ENCODE assay signal across 13 cellular contexts in genomic region chr19:21321996-21322395, GRCh38. TPM values are rescaled to one million over a fixed set of nuclear protein-coding genes. Genes with fewer than 3 reads are reported as not detected.
DNase-seq lines count a peak whose midpoint lies in the region; ATAC-seq and TF ChIP-seq lines count a peak whose summit lies in the region.
"Had no signal": no experiment of that assay in that cellular context is flagged by ENCODE, and none has a peak within 500 bp of the region (broad histone marks: within the 10 kb centered on the region; RNA-seq: fewer than 3 reads in every experiment).

No MANE protein-coding gene starts in this region.

- no peak for ATAC-seq in activated T-cell treated with anti-CD3 and anti-CD28 coated beads, Interleukin-2, amount 50 U/mL, for 4 hours
- ATAC-seq in body of pancreas (no peak), left ventricle myocardium superior (peak; percentile 7), HG03139 (IDR thresholded peaks at IDR 0.05; ENCODE audit: unreplicated experiment) (no peak), HG03196 (IDR thresholded peaks at IDR 0.05; ENCODE audit: unreplicated experiment) (no peak)

- H3K4me1 Mint-ChIP-seq in activated T-cell treated with anti-CD3 and anti-CD28 coated beads, Interleukin-2, amount 50 U/mL, for 24 hours (ENCODE audit: low read depth), result peaks cover 70% of the 10 kb centered on the region
- peaks cover 58% of the 10 kb centered on the region for H3K4me1 Mint-ChIP-seq in activated T-cell treated with anti-CD3 and anti-CD28 coated beads, Interleukin-2, amount 50 U/mL, for 4 hours (ENCODE audit: low read depth)

- no peak for TF ChIP-seq CTCF in body of pancreas (IDR thresholded peaks at IDR 0.05)

- no peak for TF ChIP-seq POLR2A in body of pancreas (IDR thresholded peaks at IDR 0.05)

- 78 to 84% methylated on average over 4 of the region's 4 CpGs for WGBS in body of pancreas, 2 donors

- intact Hi-C loops in body of pancreas (cut with DNase I) (no loop called here), left ventricle myocardium superior (cut with micrococcal nuclease) (no loop called here)

- no peak overlapping the region for H3K4me3 ChIP-seq in body of pancreas
- H3K4me3 ChIP-seq: coronary artery had no signal

- peaks cover 27% of the 10 kb centered on the region for H3K9me3 Mint-ChIP-seq in activated T-cell treated with anti-CD3 and anti-CD28 coated beads, Interleukin-2, amount 50 U/mL, for 24 hours
- peaks cover 5% of the 10 kb centered on the region for H3K9me3 Mint-ChIP-seq in activated T-cell treated with anti-CD3 and anti-CD28 coated beads, Interleukin-2, amount 50 U/mL, for 4 hours

- H3K27ac Mint-ChIP-seq in activated T-cell treated with anti-CD3 and anti-CD28 coated beads, Interleukin-2, amount 50 U/mL, for 24 hours, result peak overlapping the region; percentile 44

- H3K4me3 Mint-ChIP-seq in activated T-cell treated with anti-CD3 and anti-CD28 coated beads, Interleukin-2, amount 50 U/mL, for 24 hours, result no peak overlapping the region
- no peak overlapping the region for H3K4me3 Mint-ChIP-seq in activated T-cell treated with anti-CD3 and anti-CD28 coated beads, Interleukin-2, amount 50 U/mL, for 4 hours

- no peaks in the 10 kb centered on the region for H3K9me3 ChIP-seq in body of pancreas

- H3K4me1 ChIP-seq in body of pancreas, result peaks cover 24% of the 10 kb centered on the region

- H3K27me3 ChIP-seq in body of pancreas, result no peaks in the 10 kb centered on the region

- no peaks in the 10 kb centered on the region for H3K36me3 ChIP-seq in body of pancreas (replicated peaks in 1 of 2; ENCODE audit: insufficient read depth in 1 of 2, low read depth in 2 of 2)

- H3K36me3 Mint-ChIP-seq in activated T-cell treated with anti-CD3 and anti-CD28 coated beads, Interleukin-2, amount 50 U/mL, for 24 hours (ENCODE audit: low read depth), result peaks cover 93% of the 10 kb centered on the region
- H3K36me3 Mint-ChIP-seq in activated T-cell treated with anti-CD3 and anti-CD28 coated beads, Interleukin-2, amount 50 U/mL, for 4 hours (ENCODE audit: insufficient read depth), result peaks cover 50% of the 10 kb centered on the region

- DNase-seq in activated T-cell treated with anti-CD3 and anti-CD28 coated beads, Interleukin-2, amount 50 U/mL, for 24 hours, result no peak
- DNase-seq in activated T-cell treated with anti-CD3 and anti-CD28 coated beads, Interleukin-2, amount 50 U/mL, for 4 hours, result no peak
- DNase-seq in body of pancreas (no peak), left ventricle myocardium superior (no peak), substantia nigra (lab: John Stamatoyannopoulos, UW) (no peak), COLO829 (ENCODE audit: low spot score) (no peak)
- DNase-seq: activated T-cell treated with anti-CD3 and anti-CD28 coated beads, Interleukin-2, amount 50 U/mL, for 1 hour; NCI-H1417 treated with DMSO at 0.1 percent for 48 hours; SHP77 treated with DMSO at 0.1 percent for 48 hours; stimulated activated CD4-positive, alpha-beta T cell treated with anti-CD3 and anti-CD28 coated beads, Interleukin-4, amount 100 ng/mL, for 24 hours had no signal

- H3K27ac ChIP-seq in body of pancreas (peak overlapping the region in 3 of 4 donors; percentile 41 to 68 (median 57)), substantia nigra (ENCODE audit: low read depth, low read length, poor library complexity, severe bottlenecking) (peak overlapping the region; percentile 96)

- H3K27me3 Mint-ChIP-seq in activated T-cell treated with anti-CD3 and anti-CD28 coated beads, Interleukin-2, amount 50 U/mL, for 24 hours, result no peaks in the 10 kb centered on the region
- H3K27me3 Mint-ChIP-seq in activated T-cell treated with anti-CD3 and anti-CD28 coated beads, Interleukin-2, amount 50 U/mL, for 4 hours (ENCODE audit: low read depth), result no peaks in the 10 kb centered on the region

RNA-seq across cellular contexts. Expression of gene ZNF708, which starts 7.2 kb away (rescaled TPM):
- 10 to 100 TPM in 1 of 3 donors, 1 to 10 TPM in 2; 7.6 to 11.1 (median 7.9) TPM for total RNA-seq in activated T-cell treated with anti-CD3 and anti-CD28 coated beads, Interleukin-2, amount 50 U/mL, for 4 hours
- 10 to 100 TPM; 13.7 to 14.5 TPM for total RNA-seq in body of pancreas
- total RNA-seq in left ventricle myocardium superior, result 3.1 TPM

RNA-seq across cellular contexts. Expression of gene ZNF738, which starts 36.8 kb away (rescaled TPM):
- total RNA-seq in activated T-cell treated with anti-CD3 and anti-CD28 coated beads, Interleukin-2, amount 50 U/mL, for 4 hours, result 1 to 10 TPM; 6.9 to 9.2 (median 7.1) TPM
- total RNA-seq in body of pancreas, result 1 to 10 TPM; 3.0 to 4.7 TPM
- total RNA-seq in left ventricle myocardium superior, result 1.4 TPM
